Comparison of ENCODE assay signal across 9 cellular contexts in genomic region chr2:212892193-212892592, GRCh38.
DNase-seq lines count a peak whose midpoint lies in the region; TF ChIP-seq lines count a peak whose summit lies in the region.
"Had no signal": no experiment of that assay in that cellular context is flagged by ENCODE, and none has a peak within 500 bp of the region (broad histone marks: within the 10 kb centered on the region; RNA-seq: fewer than 3 reads in every experiment).

No MANE protein-coding gene starts in this region.

- no peaks in the 10 kb centered on the region for H3K27me3 ChIP-seq in breast epithelium
- no peaks in the 10 kb centered on the region for H3K27me3 ChIP-seq in fibroblast of lung (ENCODE audit: control insufficient read depth, insufficient read depth, low read length)
- H3K27me3 ChIP-seq in thyroid gland, result no peaks in the 10 kb centered on the region

- TF ChIP-seq POLR2A in breast epithelium (IDR thresholded peaks at IDR 0.05), result no peak
- TF ChIP-seq POLR2A in thyroid gland (IDR thresholded peaks at IDR 0.05), result no peak

- BruUV-seq in MCF 10A (replicated peaks; lab: Mats Ljungman, UMichigan), result no TSS peak

- no peaks in the 10 kb centered on the region for H3K79me2 ChIP-seq in fibroblast of lung (ENCODE audit: control insufficient read depth, insufficient read depth, low read length)

- TF ChIP-seq CTCF in MCF 10A (IDR thresholded peaks at IDR 0.05; ENCODE audit: unreplicated experiment), result peak; percentile 37
- no peak for TF ChIP-seq CTCF in breast epithelium (IDR thresholded peaks at IDR 0.05)
- TF ChIP-seq CTCF in fibroblast of lung (conservative IDR thresholded peaks at IDR 0.05 in 1 of 2, IDR thresholded peaks at IDR 0.05 in 1 of 2; ENCODE audit: low read depth in 1 of 2, low read length in 2 of 2), result peak; percentile 59 to 60
- peak in 4 of 6 experiments; percentile 49 to 82 (median 60) for TF ChIP-seq CTCF in thyroid gland (IDR thresholded peaks at IDR 0.05)

- no peak overlapping the region for H2AFZ ChIP-seq in fibroblast of lung (ENCODE audit: low read length)

- 18 to 27% methylated on average over 3 of the region's 3 CpGs for WGBS in thyroid gland, 2 donors

- H3K36me3 ChIP-seq in breast epithelium (no peaks in the 10 kb centered on the region), fibroblast of lung (ENCODE audit: control insufficient read depth, insufficient read depth, low read length) (no peaks in the 10 kb centered on the region), thyroid gland (no peaks in the 10 kb centered on the region)

- H3K4me3 ChIP-seq in breast epithelium (no peak overlapping the region), fibroblast of lung (replicated peaks in 1 of 4; ENCODE audit: control extremely low read depth in 1 of 4, insufficient read depth in 1 of 4, low read depth in 3 of 4, low read length in 4 of 4) (no peak overlapping the region), thyroid gland (replicated peaks in 1 of 3) (no peak overlapping the region)
- H3K4me3 ChIP-seq: K562 had no signal

- peak; percentile 58 for DNase-seq in MCF 10A (ENCODE audit: unreplicated experiment)
- DNase-seq in breast epithelium (ENCODE audit: low spot score in 2 of 2), result no peak
- DNase-seq in NCI-H82 treated with DMSO at 0.1 percent for 48 hours (lab: John Stamatoyannopoulos, UW; ENCODE audit: unreplicated experiment), result peak; percentile 63
- peak; percentile 53 to 67 for DNase-seq in fibroblast of lung (ENCODE audit: low read depth in 2 of 2)
- peak; percentile 27 to 29 for DNase-seq in thyroid gland
- DNase-seq in activated CD4-positive, alpha-beta memory T cell treated with anti-CD3 and anti-CD28 coated beads for 36 hours, result no peak
- DNase-seq in activated CD8-positive, alpha-beta memory T cell treated with anti-CD3 and anti-CD28 coated beads, Interleukin-2, amount 50 U/mL, for 4 hours, result no peak
- DNase-seq in activated T-helper 1 cell treated with anti-CD3 and anti-CD28 coated beads, Interleukin-12 subunit alpha, Interleukin-12 subunit beta, Interleukin-2, Interleukin-4 antibody, amounts not matched to agents 30 ng/mL and 10 ng/mL and 1 ng/mL, durations not matched to agents 14 hours and 24 hours and 36 hours (ENCODE audit: low spot score), result no peak

- H4K20me1 ChIP-seq in fibroblast of lung (ENCODE audit: control insufficient read depth, extremely low read depth, insufficient read depth, low read length), result no peaks in the 10 kb centered on the region

- POLR2A ChIA-PET in MCF 10A (lab: Yijun Ruan, JAX), result interaction anchor here (0.6 to 2.3 kb wide), 6 partner anchors 10 to 261 kb away, joined by 3 to 17 read pairs (median 4); partner anchors contain the start of gene IKZF2
- POLR2A ChIA-PET in activated CD4-positive, alpha-beta memory T cell treated with anti-CD3 and anti-CD28 coated beads for 36 hours (lab: Charles Lee), result no interaction called here

- H3K9me3 Mint-ChIP-seq in MCF 10A (ENCODE audit: unreplicated experiment), result no peaks in the 10 kb centered on the region
- H3K9me3 Mint-ChIP-seq in activated CD4-positive, alpha-beta memory T cell treated with anti-CD3 and anti-CD28 coated beads for 36 hours, result no peaks in the 10 kb centered on the region
- H3K9me3 Mint-ChIP-seq in activated T-helper 1 cell treated with anti-CD3 and anti-CD28 coated beads, Interleukin-12 subunit alpha, Interleukin-12 subunit beta, Interleukin-2, Interleukin-4 antibody, amounts not matched to agents 30 ng/mL and 10 ng/mL and 1 ng/mL, durations not matched to agents 14 hours and 24 hours and 36 hours, result no peaks in the 10 kb centered on the region

- H3K27me3 Mint-ChIP-seq in MCF 10A (ENCODE audit: insufficient read depth, unreplicated experiment), result no peaks in the 10 kb centered on the region
- no peaks in the 10 kb centered on the region for H3K27me3 Mint-ChIP-seq in activated CD4-positive, alpha-beta memory T cell treated with anti-CD3 and anti-CD28 coated beads for 36 hours
- H3K27me3 Mint-ChIP-seq in activated T-helper 1 cell treated with anti-CD3 and anti-CD28 coated beads, Interleukin-12 subunit alpha, Interleukin-12 subunit beta, Interleukin-2, Interleukin-4 antibody, amounts not matched to agents 30 ng/mL and 10 ng/mL and 1 ng/mL, durations not matched to agents 14 hours and 24 hours and 36 hours (ENCODE audit: insufficient read depth), result no peaks in the 10 kb centered on the region

- no peak overlapping the region for H3K27ac Mint-ChIP-seq in MCF 10A (ENCODE audit: low read depth, unreplicated experiment)
- no peak overlapping the region for H3K27ac Mint-ChIP-seq in activated CD4-positive, alpha-beta memory T cell treated with anti-CD3 and anti-CD28 coated beads for 36 hours
- H3K27ac Mint-ChIP-seq in activated T-helper 1 cell treated with anti-CD3 and anti-CD28 coated beads, Interleukin-12 subunit alpha, Interleukin-12 subunit beta, Interleukin-2, Interleukin-4 antibody, amounts not matched to agents 30 ng/mL and 10 ng/mL and 1 ng/mL, durations not matched to agents 14 hours and 24 hours and 36 hours, result no peak overlapping the region

- no peak overlapping the region for H3K4me3 Mint-ChIP-seq in MCF 10A (ENCODE audit: unreplicated experiment)
- H3K4me3 Mint-ChIP-seq in activated CD4-positive, alpha-beta memory T cell treated with anti-CD3 and anti-CD28 coated beads for 36 hours, result no peak overlapping the region
- H3K4me3 Mint-ChIP-seq in activated T-helper 1 cell treated with anti-CD3 and anti-CD28 coated beads, Interleukin-12 subunit alpha, Interleukin-12 subunit beta, Interleukin-2, Interleukin-4 antibody, amounts not matched to agents 30 ng/mL and 10 ng/mL and 1 ng/mL, durations not matched to agents 14 hours and 24 hours and 36 hours, result no peak overlapping the region

- no peak overlapping the region for H3K27ac ChIP-seq in breast epithelium
- H3K27ac ChIP-seq in fibroblast of lung (ENCODE audit: insufficient read depth, low read length), result no peak overlapping the region
- no peak overlapping the region for H3K27ac ChIP-seq in thyroid gland

- peaks cover 6% of the 10 kb centered on the region for H3K4me1 Mint-ChIP-seq in MCF 10A (ENCODE audit: insufficient read depth, unreplicated experiment)
- no peaks in the 10 kb centered on the region for H3K4me1 Mint-ChIP-seq in activated CD4-positive, alpha-beta memory T cell treated with anti-CD3 and anti-CD28 coated beads for 36 hours (ENCODE audit: low read depth)
- no peaks in the 10 kb centered on the region for H3K4me1 Mint-ChIP-seq in activated T-helper 1 cell treated with anti-CD3 and anti-CD28 coated beads, Interleukin-12 subunit alpha, Interleukin-12 subunit beta, Interleukin-2, Interleukin-4 antibody, amounts not matched to agents 30 ng/mL and 10 ng/mL and 1 ng/mL, durations not matched to agents 14 hours and 24 hours and 36 hours (ENCODE audit: low read depth)

- intact Hi-C loops in MCF 10A (cut with micrococcal nuclease), result loop anchor here (1.0 to 2.0 kb wide), 2 partner anchors 115 to 206 kb away; no protein-coding TSS in a partner anchor
- intact Hi-C loops in breast epithelium (cut with DNase I; ENCODE audit: low total_unique reads), result no loop called here
- intact Hi-C loops in thyroid gland (cut with DNase I), result loop anchor here (10.0 kb wide), 1 partner anchor 207 kb away; no protein-coding TSS in a partner anchor
- intact Hi-C loops in activated CD4-positive, alpha-beta memory T cell treated with anti-CD3 and anti-CD28 coated beads for 36 hours (cut with micrococcal nuclease), result no loop called here
- intact Hi-C loops in activated T-helper 1 cell treated with anti-CD3 and anti-CD28 coated beads, Interleukin-12 subunit alpha, Interleukin-12 subunit beta, Interleukin-2, Interleukin-4 antibody, amounts not matched to agents 30 ng/mL and 10 ng/mL and 1 ng/mL, durations not matched to agents 14 hours and 24 hours and 36 hours (cut with micrococcal nuclease), result no loop called here

- CTCF ChIA-PET in MCF 10A (lab: Yijun Ruan, JAX), result interaction anchor here (0.6 to 4.4 kb wide), 43 partner anchors 9 to 1061 kb away, joined by 3 to 41 read pairs (median 4); partner anchors contain the start of gene IKZF2
- CTCF ChIA-PET in activated CD4-positive, alpha-beta memory T cell treated with anti-CD3 and anti-CD28 coated beads for 36 hours (lab: Charles Lee), result interaction anchor here (1.3 to 1.5 kb wide), 2 partner anchors 24 to 116 kb away, joined by 4 read pairs; no protein-coding TSS in a partner anchor

- H3K4me2 ChIP-seq in fibroblast of lung (ENCODE audit: extremely low read depth, insufficient read depth, low read length), result no peak overlapping the region

- H3K4me1 ChIP-seq in breast epithelium (no peaks in the 10 kb centered on the region), fibroblast of lung (ENCODE audit: control insufficient read depth, extremely low read depth, insufficient read depth, low read length) (no peaks in the 10 kb centered on the region), thyroid gland (no peaks in the 10 kb centered on the region)

- H3K36me3 Mint-ChIP-seq in MCF 10A (ENCODE audit: insufficient read depth, unreplicated experiment), result peaks cover 6% of the 10 kb centered on the region
- H3K36me3 Mint-ChIP-seq in activated CD4-positive, alpha-beta memory T cell treated with anti-CD3 and anti-CD28 coated beads for 36 hours, result no peaks in the 10 kb centered on the region
- no peaks in the 10 kb centered on the region for H3K36me3 Mint-ChIP-seq in activated T-helper 1 cell treated with anti-CD3 and anti-CD28 coated beads, Interleukin-12 subunit alpha, Interleukin-12 subunit beta, Interleukin-2, Interleukin-4 antibody, amounts not matched to agents 30 ng/mL and 10 ng/mL and 1 ng/mL, durations not matched to agents 14 hours and 24 hours and 36 hours (ENCODE audit: low read depth)

- no peak overlapping the region for H3K9ac ChIP-seq in fibroblast of lung (ENCODE audit: insufficient read depth, low read length)

- H3K9me3 ChIP-seq in breast epithelium (no peaks in the 10 kb centered on the region), fibroblast of lung (ENCODE audit: control insufficient read depth, insufficient read depth, low read depth, low read length) (no peaks in the 10 kb centered on the region), thyroid gland (no peaks in the 10 kb centered on the region)

Comparison
In these comparisons a context has a peak if more than half of its experiments do, and no peak if none do; other contexts are left out.
1. DNase-seq: peak in MCF 10A (single experiment), NCI-H82 treated with DMSO at 0.1 percent for 48 hours (single experiment), fibroblast of lung (2 of 2) and thyroid gland (2 of 2); none in breast epithelium (0 of 2), activated CD4-positive, alpha-beta memory T cell treated with anti-CD3 and anti-CD28 coated beads for 36 hours (single experiment), activated CD8-positive, alpha-beta memory T cell treated with anti-CD3 and anti-CD28 coated beads, Interleukin-2, amount 50 U/mL, for 4 hours (single experiment) and activated T-helper 1 cell treated with anti-CD3 and anti-CD28 coated beads, Interleukin-12 subunit alpha, Interleukin-12 subunit beta, Interleukin-2, Interleukin-4 antibody, amounts not matched to agents 30 ng/mL and 10 ng/mL and 1 ng/mL, durations not matched to agents 14 hours and 24 hours and 36 hours (single experiment).
2. CTCF ChIP-seq: peak in MCF 10A (single experiment), fibroblast of lung (2 of 2) and thyroid gland (4 of 6); none in breast epithelium (0 of 3).
3. intact Hi-C loops: an anchor here in MCF 10A (1.0 to 2.0 kb wide) and thyroid gland (10.0 kb wide); none called in breast epithelium, activated CD4-positive, alpha-beta memory T cell treated with anti-CD3 and anti-CD28 coated beads for 36 hours and activated T-helper 1 cell treated with anti-CD3 and anti-CD28 coated beads, Interleukin-12 subunit alpha, Interleukin-12 subunit beta, Interleukin-2, Interleukin-4 antibody, amounts not matched to agents 30 ng/mL and 10 ng/mL and 1 ng/mL, durations not matched to agents 14 hours and 24 hours and 36 hours.